In genomic region chr19:38304352-38304865, GRCh38 we compare ENCODE assay signal across 1 cellular context.
TF ChIP-seq lines count a peak whose summit lies in the region.

No MANE protein-coding gene starts in this region.

TF ChIP-seq in IMR-90, 13 proteins besides CTCF, POLR2A, EP300 and RAD21:
- TF ChIP-seq, protein P1, sequence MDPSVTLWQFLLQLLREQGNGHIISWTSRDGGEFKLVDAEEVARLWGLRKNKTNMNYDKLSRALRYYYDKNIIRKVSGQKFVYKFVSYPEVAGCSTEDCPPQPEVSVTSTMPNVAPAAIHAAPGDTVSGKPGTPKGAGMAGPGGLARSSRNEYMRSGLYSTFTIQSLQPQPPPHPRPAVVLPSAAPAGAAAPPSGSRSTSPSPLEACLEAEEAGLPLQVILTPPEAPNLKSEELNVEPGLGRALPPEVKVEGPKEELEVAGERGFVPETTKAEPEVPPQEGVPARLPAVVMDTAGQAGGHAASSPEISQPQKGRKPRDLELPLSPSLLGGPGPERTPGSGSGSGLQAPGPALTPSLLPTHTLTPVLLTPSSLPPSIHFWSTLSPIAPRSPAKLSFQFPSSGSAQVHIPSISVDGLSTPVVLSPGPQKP (IDR thresholded peaks at IDR 0.05; ENCODE audit: borderline replicate concordance, low read depth, low read length), result no peak
